ENCODE assay signal across 21 cellular contexts in genomic region chr14:24894583-24895242, GRCh38.
DNase-seq lines count a peak whose midpoint lies in the region; ATAC-seq and TF ChIP-seq lines count a peak whose summit lies in the region.
"Had no signal": no experiment of that assay in that cellular context is flagged by ENCODE, and none has a peak within 500 bp of the region (broad histone marks: within the 10 kb centered on the region; RNA-seq: fewer than 3 reads in every experiment).

No MANE protein-coding gene starts in this region.

- peak overlapping the region; percentile 62 for H3K27ac ChIP-seq in left ventricle myocardium inferior (replicated peaks)
- H3K27ac ChIP-seq in aorta (ENCODE audit: low read depth in 1 of 2, low read length in 2 of 2): no peak overlapping the region
- H3K27ac ChIP-seq: SJCRH30 had no signal

- no peak for DNase-seq in left ventricle myocardium inferior
- no peak for DNase-seq in cardiac septum (ENCODE audit: low spot score)
- DNase-seq in fibroblast of peridontal ligament (ENCODE audit: extremely low read depth): peak; percentile 22
- no peak for DNase-seq in sciatic nerve (ENCODE audit: low spot score)
- no peak for DNase-seq in aorta
- DNase-seq in GOT3 (lab: John Stamatoyannopoulos, UW): no peak
- DNase-seq in KBM-7: no peak
- DNase-seq: AML-193; C1 segment of cervical spinal cord; Calu3; CD8-positive, alpha-beta memory T cell; KG1; NCI-H1105 treated with DMSO at 0.1 percent for 48 hours; NCI-H1694; NCI-H2081; NCI-H2171; NCI-H524 treated with DMSO at 0.1 percent for 48 hours; NCI-H82; SJCRH30 had no signal

- no peak for TF ChIP-seq CTCF in left ventricle myocardium inferior (IDR thresholded peaks at IDR 0.05; ENCODE audit: borderline replicate concordance)

- in situ Hi-C loops in KBM-7 (cut with MboI; ENCODE audit: low pct_unique_long_range_greater_than_20kb, low sequenced_read_pairs): no loop called here

- ATAC-seq in sciatic nerve (peak; percentile 64), aorta (ENCODE audit: low FRiP score) (peak; percentile 13), GM21717 (IDR thresholded peaks at IDR 0.05; ENCODE audit: unreplicated experiment) (no peak)
- ATAC-seq: Panc1 had no signal

- H3K27me3 ChIP-seq in left ventricle myocardium inferior (ENCODE audit: low read depth) (no peaks in the 10 kb centered on the region), aorta (ENCODE audit: control insufficient read depth in 1 of 2, insufficient read depth in 2 of 2, low read length in 1 of 2) (no peaks in the 10 kb centered on the region)
- H3K27me3 ChIP-seq: SJCRH30 had no signal

- intact Hi-C loops in left ventricle myocardium inferior (cut with micrococcal nuclease): no loop called here
- intact Hi-C loops in cardiac septum (cut with DNase I): loop anchor here (5.0 kb wide), 1 partner anchor 77 kb away; no protein-coding TSS in a partner anchor
- intact Hi-C loops in sciatic nerve (cut with DNase I): no loop called here
- intact Hi-C loops in aorta (cut with DNase I): no loop called here

- H3K9me3 ChIP-seq in left ventricle myocardium inferior (replicated peaks) (peaks cover 12% of the 10 kb centered on the region), aorta (ENCODE audit: control insufficient read depth, low read length) (peaks cover 3% of the 10 kb centered on the region)

- peaks cover 74% of the 10 kb centered on the region for H3K4me1 ChIP-seq in left ventricle myocardium inferior
- H3K4me1 ChIP-seq in aorta (ENCODE audit: control insufficient read depth in 1 of 2, insufficient read depth in 2 of 2, low read length in 2 of 2): no peaks in the 10 kb centered on the region
- H3K4me1 ChIP-seq: SJCRH30 had no signal

- H3K4me3 ChIP-seq in left ventricle myocardium inferior: no peak overlapping the region
- no peak overlapping the region for H3K4me3 ChIP-seq in aorta (ENCODE audit: low read length in 2 of 2)
- H3K4me3 ChIP-seq: SJCRH30 had no signal

- H3K36me3 ChIP-seq in left ventricle myocardium inferior: peaks cover 7% of the 10 kb centered on the region
- no peaks in the 10 kb centered on the region for H3K36me3 ChIP-seq in aorta (ENCODE audit: control insufficient read depth in 1 of 2, insufficient read depth in 2 of 2, low read length in 1 of 2)
- H3K36me3 ChIP-seq: SJCRH30 had no signal

- WGBS in aorta, 2 donors: 23 to 31% methylated on average over 5 of the region's 5 CpGs
